ENCODE assay signal across 25 cellular contexts in genomic region chr17:28472871-28473497, GRCh38. TPM values are rescaled to one million over a fixed set of nuclear protein-coding genes. Genes with fewer than 3 reads are reported as not detected.
"Had no signal": no experiment of that assay in that cellular context is flagged by ENCODE, and none has a peak within 500 bp of the region (broad histone marks: within the 10 kb centered on the region; RNA-seq: fewer than 3 reads in every experiment).

No MANE protein-coding gene starts in this region.

- H3K4me3 ChIP-seq: adrenal gland, hepatocyte, lower lobe of right lung, tibial artery had no signal

- DNase-seq: activated CD4-positive, alpha-beta T cell treated with anti-CD3 and anti-CD28 coated beads for 1 hour; activated CD4-positive, alpha-beta T cell treated with anti-CD3 and anti-CD28 coated beads, Interleukin-2, amount 50 U/mL, for 4 hours; activated naive CD4-positive, alpha-beta T cell treated with anti-CD3 and anti-CD28 coated beads, Interleukin-2, amount 50 U/mL, for 16 hours; activated T-cell treated with anti-CD3 and anti-CD28 coated beads, Interleukin-2, amount 50 U/mL, for 24 hours; adrenal gland; dermis blood vessel endothelial cell; effector memory CD8-positive, alpha-beta T cell; foreskin fibroblast; left cardiac atrium; lower lobe of right lung; nucleus accumbens; stimulated activated CD4-positive, alpha-beta T cell treated with anti-CD3 and anti-CD28 coated beads, Interleukin-12 subunit alpha, Interleukin-12 subunit beta, amount 100 ng/mL, for 4 hours; stimulated activated CD4-positive, alpha-beta T cell treated with anti-CD3 and anti-CD28 coated beads, Interleukin-1b, Interleukin-23, amount 100 ng/mL, for 48 hours; stimulated activated CD8-positive, alpha-beta memory T cell treated with anti-CD3 and anti-CD28 coated beads, Interleukin-4, amount 100 ng/mL, for 48 hours; stimulated activated naive CD8-positive, alpha-beta T cell treated with anti-CD3 and anti-CD28 coated beads, Interleukin-15, Interleukin-2, amounts not matched to agents 100 U/mL and 50 U/mL, for 24 hours; substantia nigra; T-cell; T-helper 9 cell had no signal

- H3K9me3 ChIP-seq: adrenal gland, lower lobe of right lung, tibial artery had no signal

- H3K27me3 Mint-ChIP-seq: activated T-cell treated with anti-CD3 and anti-CD28 coated beads, Interleukin-2, amount 50 U/mL, for 24 hours had no signal

- H3K36me3 Mint-ChIP-seq: T-cell had no signal

- H3K9me3 Mint-ChIP-seq: activated T-cell treated with anti-CD3 and anti-CD28 coated beads, Interleukin-2, amount 50 U/mL, for 24 hours; effector memory CD8-positive, alpha-beta T cell; nephron; T-cell had no signal

- H3K4me1 ChIP-seq: adrenal gland, tibial artery had no signal

- H3K27me3 ChIP-seq: adrenal gland, hepatocyte had no signal

- H3K27ac ChIP-seq: adrenal gland, hepatocyte, lower lobe of right lung, tibial artery had no signal

- H3K27ac Mint-ChIP-seq: activated T-cell treated with anti-CD3 and anti-CD28 coated beads, Interleukin-2, amount 50 U/mL, for 24 hours; effector memory CD8-positive, alpha-beta T cell; nephron; T-cell had no signal

- H3K36me3 ChIP-seq: adrenal gland, lower lobe of right lung, tibial artery had no signal

- H3K4me3 Mint-ChIP-seq: activated T-cell treated with anti-CD3 and anti-CD28 coated beads, Interleukin-2, amount 50 U/mL, for 24 hours; effector memory CD8-positive, alpha-beta T cell; nephron; T-cell had no signal

RNA-seq across cellular contexts. Expression of gene SLC13A2, which starts 0.5 kb away (rescaled TPM):
- total RNA-seq: adrenal gland, astrocyte, bronchial epithelial cell, cerebellum, dermis blood vessel endothelial cell, left cardiac atrium, lower lobe of right lung, renal cortical epithelial cell, T-cell had no signal

RNA-seq across cellular contexts. Expression of gene FOXN1, which starts 33.2 kb away (rescaled TPM):
- total RNA-seq: adrenal gland, astrocyte, bronchial epithelial cell, cerebellum, dermis blood vessel endothelial cell, hepatocyte, left cardiac atrium, renal cortical epithelial cell, T-cell had no signal
